Comparison of ENCODE assay signal across 21 cellular contexts in the genomic region with DNA sequence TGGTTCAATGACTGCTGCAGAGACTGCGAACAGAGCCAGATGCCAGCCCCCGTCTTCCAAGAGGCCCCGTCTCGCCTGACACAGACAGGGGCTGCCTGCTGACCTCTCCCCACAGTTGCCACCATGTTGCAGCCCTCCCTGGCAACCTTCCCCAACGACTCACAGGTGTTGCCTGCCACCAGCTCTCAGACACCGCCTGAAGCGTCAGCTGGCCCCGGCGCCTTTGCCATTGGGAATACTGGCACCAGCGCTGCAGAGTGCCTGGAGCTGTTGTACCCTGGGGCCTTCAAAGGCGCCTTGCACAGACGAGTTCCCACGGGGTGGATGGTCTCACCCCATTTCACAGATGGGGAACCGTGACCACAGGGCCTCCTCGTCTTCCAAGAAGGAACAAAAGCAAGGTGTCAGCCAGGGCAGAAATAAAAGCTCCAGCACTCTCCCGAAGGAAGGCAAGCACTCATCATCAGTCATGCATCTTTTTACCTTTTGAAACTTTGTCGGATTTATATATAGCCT.
"Had no signal": no experiment of that assay in that cellular context is flagged by ENCODE, and none has a peak within 500 bp of the region (broad histone marks: within the 10 kb centered on the region; RNA-seq: fewer than 3 reads in every experiment).

No MANE protein-coding gene starts in this region.

- H3K9me3 ChIP-seq: colonic mucosa, esophagus muscularis mucosa, gastroesophageal sphincter, left lung, lower lobe of right lung had no signal

- H3K4me2 ChIP-seq: hepatocyte had no signal

- H3K4me3 ChIP-seq: colonic mucosa, esophagus muscularis mucosa, gastroesophageal sphincter, heart left ventricle, hepatocyte, left lung, lower lobe of right lung had no signal

- H3K27me3 ChIP-seq: colonic mucosa, esophagus muscularis mucosa, foreskin keratinocyte, gastroesophageal sphincter, heart left ventricle, hepatocyte, left lung had no signal

- H3K27ac ChIP-seq: colonic mucosa, esophagus muscularis mucosa, foreskin keratinocyte, gastroesophageal sphincter, heart left ventricle, hepatocyte, left lung, lower lobe of right lung had no signal

- H3K4me1 ChIP-seq: colonic mucosa, esophagus muscularis mucosa, foreskin keratinocyte, gastroesophageal sphincter, heart left ventricle, left lung, lower lobe of right lung had no signal

- H2AFZ ChIP-seq: hepatocyte had no signal

- ATAC-seq: effector memory CD8-positive, alpha-beta T cell; foreskin keratinocyte; gastroesophageal sphincter; heart left ventricle; left cardiac atrium; left lung; left ventricle myocardium superior; lower lobe of right lung had no signal

- H3K36me3 ChIP-seq: colonic mucosa, esophagus muscularis mucosa, gastroesophageal sphincter, heart left ventricle, left lung, lower lobe of right lung had no signal

- FAIRE-seq: endometrium, frontal cortex, keratinocyte had no signal

- DNase-seq: colonic mucosa; cortex of kidney; effector CD8-positive, alpha-beta T cell; effector memory CD8-positive, alpha-beta T cell; endodermal cell; foreskin keratinocyte; heart left ventricle; hypothalamus; immature natural killer cell; left cardiac atrium; left lung; left ventricle myocardium superior; lower lobe of right lung; mesenchymal stem cell; midbrain had no signal
